ENCODE assay signal across 8 cellular contexts in the genomic region with DNA sequence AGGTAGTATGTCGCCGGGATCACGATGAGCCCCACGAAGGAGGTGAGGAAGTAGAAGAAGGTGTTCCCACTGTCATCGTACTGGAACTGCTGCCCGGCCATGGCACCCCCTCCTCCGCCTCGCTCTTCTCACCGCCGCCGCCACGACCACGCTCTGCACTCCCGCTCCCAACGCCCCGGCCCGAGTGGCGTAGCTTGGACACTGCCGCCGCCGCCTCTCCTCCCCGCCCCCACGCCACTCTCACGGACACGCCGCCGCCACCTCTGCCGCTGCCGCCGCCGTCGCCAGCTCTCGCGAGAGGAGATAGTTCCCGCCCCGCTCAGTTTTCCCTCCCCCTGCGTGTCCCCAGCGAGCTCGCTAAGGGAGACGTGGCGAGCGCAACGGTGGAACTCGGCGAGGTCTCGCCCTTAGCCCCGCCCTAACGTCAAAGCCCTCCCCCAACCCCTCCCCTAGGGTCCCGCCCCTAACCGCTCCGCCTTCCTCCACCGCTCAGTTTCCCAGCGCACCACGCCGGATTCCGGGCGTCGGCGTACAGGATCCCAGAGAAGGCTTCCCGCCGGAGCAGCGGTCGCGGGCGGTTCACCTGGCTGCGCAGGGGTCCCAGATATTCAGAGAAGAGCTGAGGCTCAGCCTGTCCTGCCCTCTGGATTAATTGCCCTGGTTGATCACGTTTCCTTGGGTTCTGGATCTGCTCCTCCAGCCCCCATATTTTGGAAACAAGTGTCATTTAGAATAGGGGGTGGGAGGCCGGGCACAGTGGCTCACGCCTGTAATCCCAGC. TPM values are rescaled to one million over a fixed set of nuclear protein-coding genes. Genes with fewer than 3 reads are reported as not detected.
DNase-seq lines count a peak whose midpoint lies in the region; ATAC-seq and TF ChIP-seq lines count a peak whose summit lies in the region.

A gene with protein sequence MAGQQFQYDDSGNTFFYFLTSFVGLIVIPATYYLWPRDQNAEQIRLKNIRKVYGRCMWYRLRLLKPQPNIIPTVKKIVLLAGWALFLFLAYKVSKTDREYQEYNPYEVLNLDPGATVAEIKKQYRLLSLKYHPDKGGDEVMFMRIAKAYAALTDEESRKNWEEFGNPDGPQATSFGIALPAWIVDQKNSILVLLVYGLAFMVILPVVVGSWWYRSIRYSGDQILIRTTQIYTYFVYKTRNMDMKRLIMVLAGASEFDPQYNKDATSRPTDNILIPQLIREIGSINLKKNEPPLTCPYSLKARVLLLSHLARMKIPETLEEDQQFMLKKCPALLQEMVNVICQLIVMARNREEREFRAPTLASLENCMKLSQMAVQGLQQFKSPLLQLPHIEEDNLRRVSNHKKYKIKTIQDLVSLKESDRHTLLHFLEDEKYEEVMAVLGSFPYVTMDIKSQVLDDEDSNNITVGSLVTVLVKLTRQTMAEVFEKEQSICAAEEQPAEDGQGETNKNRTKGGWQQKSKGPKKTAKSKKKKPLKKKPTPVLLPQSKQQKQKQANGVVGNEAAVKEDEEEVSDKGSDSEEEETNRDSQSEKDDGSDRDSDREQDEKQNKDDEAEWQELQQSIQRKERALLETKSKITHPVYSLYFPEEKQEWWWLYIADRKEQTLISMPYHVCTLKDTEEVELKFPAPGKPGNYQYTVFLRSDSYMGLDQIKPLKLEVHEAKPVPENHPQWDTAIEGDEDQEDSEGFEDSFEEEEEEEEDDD (minus strand): TSS at position 300 of the 780 bp plus-strand sequence. CDS start 199 bp downstream, at position 101.

- POLR2A ChIA-PET in naive thymus-derived CD8-positive, alpha-beta T cell (lab: Charles Lee) = interaction anchor here (0.8 to 1.4 kb wide), 6 partner anchors 10 to 1425 kb away, joined by 3 to 4 read pairs (median 3); a partner anchor contains a TSS

- H3K4me1 Mint-ChIP-seq in naive thymus-derived CD8-positive, alpha-beta T cell = peaks cover 14 to 32% (median 23%) of the 10 kb centered on the region in 4 donors
- H3K4me1 Mint-ChIP-seq in stimulated activated naive B cell treated with anti-CD40 and anti-IgM and Interleukin-4, amounts not matched to agents 10 μg/mL and 1 μg/mL and 100 μg/mL, for 72 hours = peaks cover 9 to 23% of the 10 kb centered on the region in 2 donors

- peak; percentile 97 for DNase-seq in EH (ENCODE audit: low read depth)
- DNase-seq in GOT3 (lab: John Stamatoyannopoulos, UW) = peak; percentile 89
- DNase-seq in LNCaP clone FGC (ENCODE audit: low read depth) = peak; percentile 83
- peak; percentile 95 for DNase-seq in RPMI8226
- peak; percentile 94 to 96 for DNase-seq in activated T-helper 1 cell treated with anti-CD3 and anti-CD28 coated beads, Interleukin-2, amount 50 U/mL, for 16 hours (ENCODE audit: low read depth in 1 of 2, low spot score in 1 of 2)
- DNase-seq in fibroblast of gingiva (ENCODE audit: low read depth) = peak; percentile 97
- peak; percentile 93 to 98 (median 96) for DNase-seq in naive thymus-derived CD8-positive, alpha-beta T cell
- peak; percentile 97 for DNase-seq in stimulated activated naive B cell treated with anti-CD40 and anti-IgM and Interleukin-4, amounts not matched to agents 10 μg/mL and 1 μg/mL and 100 μg/mL, for 72 hours

- no peaks in the 10 kb centered on the region for H3K27me3 Mint-ChIP-seq in naive thymus-derived CD8-positive, alpha-beta T cell
- no peaks in the 10 kb centered on the region for H3K27me3 Mint-ChIP-seq in stimulated activated naive B cell treated with anti-CD40 and anti-IgM and Interleukin-4, amounts not matched to agents 10 μg/mL and 1 μg/mL and 100 μg/mL, for 72 hours

- H3K27ac Mint-ChIP-seq in naive thymus-derived CD8-positive, alpha-beta T cell = peak within 1 kb of the TSS; percentile 81 to 98 (median 97)
- peak within 1 kb of the TSS; percentile 99 for H3K27ac Mint-ChIP-seq in stimulated activated naive B cell treated with anti-CD40 and anti-IgM and Interleukin-4, amounts not matched to agents 10 μg/mL and 1 μg/mL and 100 μg/mL, for 72 hours

- no peaks in the 10 kb centered on the region for H3K9me3 Mint-ChIP-seq in naive thymus-derived CD8-positive, alpha-beta T cell
- H3K9me3 Mint-ChIP-seq in stimulated activated naive B cell treated with anti-CD40 and anti-IgM and Interleukin-4, amounts not matched to agents 10 μg/mL and 1 μg/mL and 100 μg/mL, for 72 hours = no peaks in the 10 kb centered on the region

- peak; percentile 94 to 97 for ATAC-seq in naive thymus-derived CD8-positive, alpha-beta T cell
- ATAC-seq in stimulated activated naive B cell treated with anti-CD40 and anti-IgM and Interleukin-4, amounts not matched to agents 10 μg/mL and 1 μg/mL and 100 μg/mL, for 72 hours (replicated peaks) = peak; percentile 94 to 97

- H3K36me3 Mint-ChIP-seq in naive thymus-derived CD8-positive, alpha-beta T cell = peaks cover 4 to 5% (median 4%) of the 10 kb centered on the region in 3 donors
- H3K36me3 Mint-ChIP-seq in stimulated activated naive B cell treated with anti-CD40 and anti-IgM and Interleukin-4, amounts not matched to agents 10 μg/mL and 1 μg/mL and 100 μg/mL, for 72 hours = peaks cover 6 to 17% of the 10 kb centered on the region in 2 donors

- TF ChIP-seq CTCF in LNCaP clone FGC (IDR thresholded peaks at IDR 0.05; ENCODE audit: control insufficient read depth, extremely low read depth, insufficient read depth) = no peak

- H3K4me3 Mint-ChIP-seq in naive thymus-derived CD8-positive, alpha-beta T cell = peak within 1 kb of the TSS; percentile 97 to 100 (median 98)
- H3K4me3 Mint-ChIP-seq in stimulated activated naive B cell treated with anti-CD40 and anti-IgM and Interleukin-4, amounts not matched to agents 10 μg/mL and 1 μg/mL and 100 μg/mL, for 72 hours = peak within 1 kb of the TSS; percentile 97 to 98

- peak within 1 kb of the TSS; percentile 93 for H3K4me3 ChIP-seq in LNCaP clone FGC (ENCODE audit: low read depth, low read length)

RNA-seq across cellular contexts. Expression of the gene that starts here (rescaled TPM):
- 10 to 100 TPM; 76.6 to 81.6 TPM for total RNA-seq in naive thymus-derived CD8-positive, alpha-beta T cell
- polyA plus RNA-seq in naive thymus-derived CD8-positive, alpha-beta T cell = 10 to 100 TPM; 28.8 to 32.1 (median 31.9) TPM

Comparison
In these comparisons a context has a peak if more than half of its experiments do, and no peak if none do; other contexts are left out.
1. Peak in every context shown above with its lines: DNase-seq, ATAC-seq and H3K4me3 ChIP-seq.